ENCODE assay signal across 7 cellular contexts in genomic region chr10:79853191-79853854, GRCh38. TPM values are rescaled to one million over a fixed set of nuclear protein-coding genes. Genes with fewer than 3 reads are reported as not detected.
"Had no signal": no experiment of that assay in that cellular context is flagged by ENCODE, and none has a peak within 500 bp of the region (broad histone marks: within the 10 kb centered on the region; RNA-seq: fewer than 3 reads in every experiment).

No MANE protein-coding gene starts in this region.

RNA-seq across cellular contexts. Expression of gene NUTM2E, which starts 26.8 kb away (rescaled TPM):
- total RNA-seq: activated CD8-positive, alpha-beta memory T cell treated with anti-CD3 and anti-CD28 coated beads for 36 hours; activated naive CD4-positive, alpha-beta T cell treated with anti-CD3 and anti-CD28 coated beads, Interleukin-2, amount 50 U/mL, for 72 hours; activated naive CD8-positive, alpha-beta T cell treated with anti-CD3 and anti-CD28 coated beads for 36 hours; activated T-cell treated with anti-CD3 and anti-CD28 coated beads, Interleukin-2, amount 50 U/mL, for 72 hours; activated T-helper 1 cell treated with anti-CD3 and anti-CD28 coated beads, Interleukin-12 subunit alpha, Interleukin-12 subunit beta, Interleukin-2, Interleukin-4 antibody, amounts not matched to agents 30 ng/mL and 10 ng/mL and 1 ng/mL, durations not matched to agents 14 hours and 24 hours and 36 hours; aorta; cardiac septum had no signal
- polyA plus RNA-seq: aorta had no signal
